1 cellular context compared by ENCODE assay signal in the genomic region with DNA sequence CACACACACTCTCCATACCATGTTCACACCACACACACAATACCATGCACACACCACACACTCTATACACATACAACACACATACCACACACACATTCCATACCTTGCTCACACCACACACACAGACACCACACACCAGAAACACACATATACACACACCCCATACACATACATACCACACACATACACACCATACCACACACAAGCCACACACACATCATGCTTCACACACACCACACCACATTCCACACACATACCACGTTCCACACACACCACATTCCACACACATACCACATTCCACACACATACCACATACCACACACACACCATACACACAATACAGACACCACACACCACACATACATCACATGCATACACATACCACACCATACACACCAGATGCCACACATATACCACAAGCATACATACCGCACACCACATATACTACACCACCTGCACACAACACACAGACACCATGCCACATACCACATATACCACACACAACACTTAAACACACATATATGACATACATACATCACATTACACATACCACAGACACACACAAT.
TF ChIP-seq lines count a peak whose summit lies in the region.

No MANE protein-coding gene starts in this region.

TF ChIP-seq in H1, 55 proteins besides CTCF, POLR2A, EP300 and RAD21:
- TF ChIP-seq FOSL1 (IDR thresholded peaks at IDR 0.05; ENCODE audit: insufficient read depth, low read depth, low read length) (no peak), SP1 (IDR thresholded peaks at IDR 0.05; ENCODE audit: low read depth, low read length) (no peak), TAF1 (IDR thresholded peaks at IDR 0.05; ENCODE audit: low read depth, low read length) (no peak), YY1 (IDR thresholded peaks at IDR 0.05; ENCODE audit: low read depth, low read length) (no peak), CBX8 (IDR thresholded peaks at IDR 0.05; ENCODE audit: borderline replicate concordance, low read depth, low read length) (no peak), TEAD4 (IDR thresholded peaks at IDR 0.05; ENCODE audit: low read depth, low read length) (peak; percentile 14; the same call in 1 of the 2 replicates)
